13 cellular contexts compared by ENCODE assay signal in genomic region chr19:56537442-56537841, GRCh38. TPM values are rescaled to one million over a fixed set of nuclear protein-coding genes. Genes with fewer than 3 reads are reported as not detected.
DNase-seq lines count a peak whose midpoint lies in the region; ATAC-seq and TF ChIP-seq lines count a peak whose summit lies in the region.
"Had no signal": no experiment of that assay in that cellular context is flagged by ENCODE, and none has a peak within 500 bp of the region (broad histone marks: within the 10 kb centered on the region; RNA-seq: fewer than 3 reads in every experiment).

No MANE protein-coding gene starts in this region.

- peak overlapping the region; percentile 83 for H3K4me3 Mint-ChIP-seq in T-helper 1 cell treated with Interleukin-12 subunit alpha and Interleukin-12 subunit beta and Interleukin-4 antibody, amounts not matched to agents 30 μg/mL and 1 μg/mL, for 36 hours
- peak overlapping the region; percentile 85 for H3K4me3 Mint-ChIP-seq in activated CD8-positive, alpha-beta T cell treated with anti-CD3 and anti-CD28 coated beads, Interleukin-2, amount 10 ng/mL, durations not matched to agents 7 days and 5 days

- peaks cover 6% of the 10 kb centered on the region for H3K4me1 Mint-ChIP-seq in T-helper 1 cell treated with Interleukin-12 subunit alpha and Interleukin-12 subunit beta and Interleukin-4 antibody, amounts not matched to agents 30 μg/mL and 1 μg/mL, for 36 hours (ENCODE audit: low read depth)
- H3K4me1 Mint-ChIP-seq in activated CD8-positive, alpha-beta T cell treated with anti-CD3 and anti-CD28 coated beads, Interleukin-2, amount 10 ng/mL, durations not matched to agents 7 days and 5 days (ENCODE audit: low read depth), result peaks cover 19% of the 10 kb centered on the region

- H3K4me1 ChIP-seq in hepatocyte (ENCODE audit: insufficient read depth) (peaks cover 5% of the 10 kb centered on the region), rectal smooth muscle tissue (ENCODE audit: control insufficient read depth, insufficient read depth, low read length) (peaks cover 8% of the 10 kb centered on the region), sigmoid colon (peaks cover 0 to 22% (median 17%) of the 10 kb centered on the region in 4 donors)

- peaks cover 21% of the 10 kb centered on the region for H3K36me3 Mint-ChIP-seq in T-helper 1 cell treated with Interleukin-12 subunit alpha and Interleukin-12 subunit beta and Interleukin-4 antibody, amounts not matched to agents 30 μg/mL and 1 μg/mL, for 36 hours (ENCODE audit: low read depth)
- H3K36me3 Mint-ChIP-seq in activated CD8-positive, alpha-beta T cell treated with anti-CD3 and anti-CD28 coated beads, Interleukin-2, amount 10 ng/mL, durations not matched to agents 7 days and 5 days (ENCODE audit: low read depth), result peaks cover 48% of the 10 kb centered on the region

- TF ChIP-seq CTCF in hepatocyte (IDR thresholded peaks at IDR 0.05; ENCODE audit: poor library complexity) (no peak), sigmoid colon (IDR thresholded peaks at IDR 0.05) (no peak)

- H3K9ac ChIP-seq in rectal smooth muscle tissue (ENCODE audit: low read length), result no peak overlapping the region

- H2AFZ ChIP-seq in hepatocyte, result no peak overlapping the region

- H3K36me3 ChIP-seq in hepatocyte (replicated peaks; ENCODE audit: insufficient read depth, low read depth) (no peaks in the 10 kb centered on the region), rectal smooth muscle tissue (ENCODE audit: control insufficient read depth, insufficient read depth, low read length) (peaks cover 10% of the 10 kb centered on the region), sigmoid colon (peaks cover 0 to 26% (median 5%) of the 10 kb centered on the region in 4 donors)

- peaks cover 71% of the 10 kb centered on the region for H3K9me3 Mint-ChIP-seq in T-helper 1 cell treated with Interleukin-12 subunit alpha and Interleukin-12 subunit beta and Interleukin-4 antibody, amounts not matched to agents 30 μg/mL and 1 μg/mL, for 36 hours
- peaks cover 51% of the 10 kb centered on the region for H3K9me3 Mint-ChIP-seq in activated CD8-positive, alpha-beta T cell treated with anti-CD3 and anti-CD28 coated beads, Interleukin-2, amount 10 ng/mL, durations not matched to agents 7 days and 5 days (ENCODE audit: insufficient read depth)

- no peaks in the 10 kb centered on the region for H3K27me3 ChIP-seq in hepatocyte
- no peaks in the 10 kb centered on the region for H3K27me3 ChIP-seq in rectal smooth muscle tissue (ENCODE audit: control insufficient read depth, insufficient read depth, low read length)
- no peaks in the 10 kb centered on the region for H3K27me3 ChIP-seq in sigmoid colon
- H3K27me3 ChIP-seq: left lung had no signal

- CTCF ChIA-PET in activated CD8-positive, alpha-beta T cell treated with anti-CD3 and anti-CD28 coated beads, Interleukin-2, amount 10 ng/mL, durations not matched to agents 7 days and 5 days (lab: Charles Lee), result no interaction called here

- no peak for TF ChIP-seq EP300 in sigmoid colon (IDR thresholded peaks at IDR 0.05)

- DNase-seq in T-helper 1 cell, result no peak
- no peak for DNase-seq in activated CD8-positive, alpha-beta T cell treated with anti-CD3 and anti-CD28 coated beads, Interleukin-2, amount 10 ng/mL, durations not matched to agents 7 days and 5 days
- DNase-seq in hepatocyte (ENCODE audit: low spot score), result no peak
- DNase-seq in sigmoid colon, result no peak
- no peak for DNase-seq in glomerular visceral epithelial cell (ENCODE audit: extremely low spot score)
- no peak for DNase-seq in occipital lobe (lab: John Stamatoyannopoulos, UW)
- DNase-seq: effector CD8-positive, alpha-beta T cell; left lung; SIG-M5; stimulated activated CD4-positive, alpha-beta T cell treated with anti-CD3 and anti-CD28 coated beads, Interleukin-1b, Interleukin-23, amount 100 ng/mL, for 48 hours; trophoblast cell had no signal

- TF ChIP-seq POLR2A in sigmoid colon (IDR thresholded peaks at IDR 0.05), result no peak

- peak overlapping the region; percentile 92 for H3K27ac Mint-ChIP-seq in T-helper 1 cell treated with Interleukin-12 subunit alpha and Interleukin-12 subunit beta and Interleukin-4 antibody, amounts not matched to agents 30 μg/mL and 1 μg/mL, for 36 hours
- peak overlapping the region; percentile 99 for H3K27ac Mint-ChIP-seq in activated CD8-positive, alpha-beta T cell treated with anti-CD3 and anti-CD28 coated beads, Interleukin-2, amount 10 ng/mL, durations not matched to agents 7 days and 5 days

- no peaks in the 10 kb centered on the region for H3K27me3 Mint-ChIP-seq in T-helper 1 cell treated with Interleukin-12 subunit alpha and Interleukin-12 subunit beta and Interleukin-4 antibody, amounts not matched to agents 30 μg/mL and 1 μg/mL, for 36 hours (ENCODE audit: low read depth)
- no peaks in the 10 kb centered on the region for H3K27me3 Mint-ChIP-seq in activated CD8-positive, alpha-beta T cell treated with anti-CD3 and anti-CD28 coated beads, Interleukin-2, amount 10 ng/mL, durations not matched to agents 7 days and 5 days (ENCODE audit: low read depth)

- H3K4me2 ChIP-seq in hepatocyte, result peak overlapping the region; percentile 90

- no peaks in the 10 kb centered on the region for H3K9me2 ChIP-seq in hepatocyte (replicated peaks; ENCODE audit: insufficient read depth)

- H3K9me3 ChIP-seq in hepatocyte (ENCODE audit: low read depth), result peaks cover 20% of the 10 kb centered on the region
- peaks cover 3 to 35% (median 26%) of the 10 kb centered on the region in 4 donors for H3K9me3 ChIP-seq in sigmoid colon

- WGBS in hepatocyte (ENCODE audit: low lambda C conversion rate, missing lambda C conversion rate), result 95% methylated on average over 3 of the region's 3 CpGs
- WGBS in sigmoid colon, 2 donors, result 94 to 95% methylated on average over 3 of the region's 3 CpGs

- H3K27ac ChIP-seq in hepatocyte, result no peak overlapping the region
- H3K27ac ChIP-seq in rectal smooth muscle tissue (ENCODE audit: low read depth, low read length), result no peak overlapping the region
- no peak overlapping the region for H3K27ac ChIP-seq in sigmoid colon

- ATAC-seq in activated CD8-positive, alpha-beta T cell treated with anti-CD3 and anti-CD28 coated beads, Interleukin-2, amount 10 ng/mL, durations not matched to agents 7 days and 5 days, result no peak

- POLR2A ChIA-PET in activated CD8-positive, alpha-beta T cell treated with anti-CD3 and anti-CD28 coated beads, Interleukin-2, amount 10 ng/mL, durations not matched to agents 7 days and 5 days (lab: Charles Lee), result interaction anchor here (1.3 kb wide), 1 partner anchor 852 kb away, joined by 4 read pairs; the partner anchor contains the start of gene ZNF548

- H3K4me3 ChIP-seq in hepatocyte (no peak overlapping the region), rectal smooth muscle tissue (ENCODE audit: low read length) (peak overlapping the region; percentile 81), sigmoid colon (peak overlapping the region in 2 of 4 donors; percentile 82 to 85)

- no peaks in the 10 kb centered on the region for H4K20me1 ChIP-seq in hepatocyte (ENCODE audit: insufficient read depth, poor library complexity, severe bottlenecking)

- intact Hi-C loops in sigmoid colon (cut with DNase I), result no loop called here

- peaks cover 4% of the 10 kb centered on the region for H3K79me2 ChIP-seq in hepatocyte

RNA-seq across cellular contexts. Expression of gene ZFP28, which starts 1.3 kb away (rescaled TPM):
- 1 to 10 TPM; 6.4 to 6.6 TPM for total RNA-seq in activated CD8-positive, alpha-beta T cell treated with anti-CD3 and anti-CD28 coated beads, Interleukin-2, amount 10 ng/mL, durations not matched to agents 7 days and 5 days
- total RNA-seq in hepatocyte (4.7 and 5.7 TPM in 2 replicates), sigmoid colon (10 to 100 TPM in 3 of 4 donors, 1 to 10 TPM in 1; 9.6 to 11.2 (median 10.6) TPM), occipital lobe (45.4 TPM)
- polyA plus RNA-seq in hepatocyte (3.5 and 4.1 TPM in 2 replicates), sigmoid colon (1 to 10 TPM; 1.2 to 1.8 (median 1.6) TPM)

RNA-seq across cellular contexts. Expression of gene ZNF471, which starts 29.8 kb away (rescaled TPM):
- 1 to 10 TPM in 1 of 2 experiments, under 1 TPM in 1; 0.95 to 1.8 TPM for total RNA-seq in activated CD8-positive, alpha-beta T cell treated with anti-CD3 and anti-CD28 coated beads, Interleukin-2, amount 10 ng/mL, durations not matched to agents 7 days and 5 days
- 1.8 and 2.1 TPM in 2 replicates for total RNA-seq in hepatocyte
- 1.7 and 2.5 TPM in 2 replicates for polyA plus RNA-seq in hepatocyte
- total RNA-seq in sigmoid colon, result 10 to 100 TPM in 1 of 4 donors, 1 to 10 TPM in 3; 8.1 to 11.4 (median 9.3) TPM
- 1 to 10 TPM in 1 of 3 donors, under 1 TPM in 2; 0.23 to 1.9 (median 0.60) TPM for polyA plus RNA-seq in sigmoid colon
- total RNA-seq in occipital lobe, result 18.4 TPM

RNA-seq across cellular contexts. Expression of gene ZNF470, which starts 29.8 kb away (rescaled TPM):
- 1 to 10 TPM; 4.8 to 6.4 TPM for total RNA-seq in activated CD8-positive, alpha-beta T cell treated with anti-CD3 and anti-CD28 coated beads, Interleukin-2, amount 10 ng/mL, durations not matched to agents 7 days and 5 days
- total RNA-seq in hepatocyte (2.5 and 4.9 TPM in 2 replicates), sigmoid colon (1 to 10 TPM; 4.8 to 5.8 (median 5.3) TPM), occipital lobe (13.7 TPM)
- polyA plus RNA-seq in hepatocyte (1.7 and 1.8 TPM in 2 replicates), sigmoid colon (1 to 10 TPM in 1 of 3 donors, under 1 TPM in 2; 0.46 to 2.0 (median 0.60) TPM)

RNA-seq across cellular contexts. Expression of gene ZNF71, which starts 57.7 kb away (rescaled TPM):
- 1 to 10 TPM; 6.5 to 7.1 TPM for total RNA-seq in activated CD8-positive, alpha-beta T cell treated with anti-CD3 and anti-CD28 coated beads, Interleukin-2, amount 10 ng/mL, durations not matched to agents 7 days and 5 days
- total RNA-seq in hepatocyte, result 5.2 and 9.5 TPM in 2 replicates
- 5.8 and 9.2 TPM in 2 replicates for polyA plus RNA-seq in hepatocyte
- 10 to 100 TPM; 10.4 to 18.0 (median 11.1) TPM for total RNA-seq in sigmoid colon
- 1 to 10 TPM in 2 of 3 donors, under 1 TPM in 1; 0.60 to 3.6 (median 1.6) TPM for polyA plus RNA-seq in sigmoid colon
- total RNA-seq in occipital lobe, result 19.5 TPM
